In genomic region chr2:200968735-200969134, GRCh38 we compare ENCODE assay signal across 13 cellular contexts. TPM values are rescaled to one million over a fixed set of nuclear protein-coding genes. Genes with fewer than 3 reads are reported as not detected.
DNase-seq lines count a peak whose midpoint lies in the region; ATAC-seq and TF ChIP-seq lines count a peak whose summit lies in the region.
"Had no signal": no experiment of that assay in that cellular context is flagged by ENCODE, and none has a peak within 500 bp of the region (broad histone marks: within the 10 kb centered on the region; RNA-seq: fewer than 3 reads in every experiment).

No MANE protein-coding gene starts in this region.

- H3K4me3 ChIP-seq in breast epithelium (no peak overlapping the region), RWPE2 (ENCODE audit: severe bottlenecking) (no peak overlapping the region), testis (no peak overlapping the region), heart right ventricle (no peak overlapping the region)

- no peak for TF ChIP-seq POLR2A in breast epithelium (IDR thresholded peaks at IDR 0.05)
- TF ChIP-seq POLR2A in erythroblast (IDR thresholded peaks at IDR 0.05; ENCODE audit: low read length): no peak
- no peak for TF ChIP-seq POLR2A in testis (IDR thresholded peaks at IDR 0.05)

- CTCF ChIA-PET in MCF 10A (lab: Yijun Ruan, JAX): interaction anchor here (1.0 to 4.6 kb wide), 3 partner anchors 8 to 101 kb away, joined by 3 to 38 read pairs (median 3); partner anchors contain the start of gene HYCC2

- TF ChIP-seq CTCF in MCF 10A (IDR thresholded peaks at IDR 0.05; ENCODE audit: unreplicated experiment) (no peak), breast epithelium (IDR thresholded peaks at IDR 0.05) (peak in 1 of 3 donors; percentile 11), RWPE2 (IDR thresholded peaks at IDR 0.05; ENCODE audit: poor library complexity, severe bottlenecking) (no peak), testis (IDR thresholded peaks at IDR 0.05) (no peak), heart right ventricle (IDR thresholded peaks at IDR 0.05) (no peak)

- H3K27me3 ChIP-seq in breast epithelium (no peaks in the 10 kb centered on the region), RWPE2 (ENCODE audit: insufficient read depth, poor library complexity, severe bottlenecking) (no peaks in the 10 kb centered on the region), testis (no peaks in the 10 kb centered on the region), heart right ventricle (no peaks in the 10 kb centered on the region)
- H3K27me3 ChIP-seq: BE2C had no signal

- POLR2A ChIA-PET in MCF 10A (lab: Yijun Ruan, JAX): interaction anchor here (0.6 kb wide), 1 partner anchor 8 kb away, joined by 4 read pairs; no protein-coding TSS in a partner anchor

- intact Hi-C loops in MCF 10A (cut with micrococcal nuclease): no loop called here
- intact Hi-C loops in breast epithelium (cut with DNase I; ENCODE audit: low total_unique reads): no loop called here
- intact Hi-C loops in testis (cut with DNase I; ENCODE audit: low total_unique reads): no loop called here
- intact Hi-C loops in heart right ventricle (cut with DNase I): loop anchor here in 2 of 10 donors (5.0 to 10.0 kb wide), 2 partner anchors 186 to 204 kb away; no protein-coding TSS in a partner anchor

- no peaks in the 10 kb centered on the region for H3K9me3 Mint-ChIP-seq in MCF 10A (ENCODE audit: unreplicated experiment)
- no peaks in the 10 kb centered on the region for H3K9me3 Mint-ChIP-seq in effector memory CD8-positive, alpha-beta T cell

- no peak for ATAC-seq in RWPE2 (ENCODE audit: low read depth)
- no peak for ATAC-seq in effector memory CD8-positive, alpha-beta T cell (replicated peaks)
- no peak for ATAC-seq in heart right ventricle
- no peak for ATAC-seq in HG02798 (IDR thresholded peaks at IDR 0.05; ENCODE audit: poor library complexity, unreplicated experiment)

- H3K9me3 ChIP-seq in breast epithelium (no peaks in the 10 kb centered on the region), RWPE2 (ENCODE audit: severe bottlenecking) (no peaks in the 10 kb centered on the region), testis (no peaks in the 10 kb centered on the region), heart right ventricle (no peaks in the 10 kb centered on the region)
- H3K9me3 ChIP-seq: BE2C had no signal

- DNase-seq in MCF 10A (ENCODE audit: unreplicated experiment): no peak
- DNase-seq in breast epithelium (ENCODE audit: low spot score in 2 of 2): no peak
- DNase-seq in RWPE2 (ENCODE audit: low spot score): no peak
- peak; percentile 19 to 41 for DNase-seq in erythroblast (lab: John Stamatoyannopoulos, UW)
- DNase-seq in testis: no peak
- DNase-seq in effector memory CD8-positive, alpha-beta T cell: no peak
- DNase-seq in heart right ventricle: no peak
- DNase-seq: BE2C; NCI-H2107; posterior cingulate gyrus; stimulated activated CD4-positive, alpha-beta T cell treated with anti-CD3 and anti-CD28 coated beads, Interleukin-1b, Interleukin-23, amount 100 ng/mL, for 48 hours; SW 1271 had no signal

- H3K27ac Mint-ChIP-seq in MCF 10A (ENCODE audit: low read depth, unreplicated experiment): peak overlapping the region; percentile 20
- H3K27ac Mint-ChIP-seq in effector memory CD8-positive, alpha-beta T cell: peak overlapping the region in 1 of 2 donors; percentile 64

- H3K36me3 ChIP-seq in breast epithelium: no peaks in the 10 kb centered on the region
- 0 out of 2 replicates have a peak, but pooled peaks cover 1% of the 10 kb centered on the region for H3K36me3 ChIP-seq in RWPE2 (ENCODE audit: low read depth)
- no peaks in the 10 kb centered on the region for H3K36me3 ChIP-seq in testis (ENCODE audit: low read depth, missing control alignments)
- H3K36me3 ChIP-seq in heart right ventricle: peaks cover 0 to 7% (median 0%) of the 10 kb centered on the region in 9 donors
- H3K36me3 ChIP-seq: BE2C had no signal

- WGBS in testis, 2 donors: 70 to 71% methylated on average over 2 of the region's 2 CpGs
- 90 to 95% methylated on average over 2 of the region's 2 CpGs for WGBS in heart right ventricle, 2 donors

- H3K4me1 Mint-ChIP-seq in MCF 10A (ENCODE audit: insufficient read depth, unreplicated experiment): peaks cover 38% of the 10 kb centered on the region
- peaks cover 10 to 25% of the 10 kb centered on the region in 2 donors for H3K4me1 Mint-ChIP-seq in effector memory CD8-positive, alpha-beta T cell (ENCODE audit: low read depth in 2 of 2)

- peak overlapping the region in 1 of 2 donors; percentile 77 for H3K27ac ChIP-seq in breast epithelium
- H3K27ac ChIP-seq in RWPE2 (ENCODE audit: poor library complexity, severe bottlenecking): peak overlapping the region; percentile 26
- peak overlapping the region; percentile 3 to 43 for H3K27ac ChIP-seq in testis
- H3K27ac ChIP-seq in heart right ventricle: peak overlapping the region in 1 of 10 donors; percentile 17

- H3K36me3 Mint-ChIP-seq in MCF 10A (ENCODE audit: insufficient read depth, unreplicated experiment): peaks cover 37% of the 10 kb centered on the region
- H3K36me3 Mint-ChIP-seq in effector memory CD8-positive, alpha-beta T cell (ENCODE audit: insufficient read depth): peaks cover 14% of the 10 kb centered on the region

- no TSS peak for BruUV-seq in MCF 10A (replicated peaks; lab: Mats Ljungman, UMichigan)

- H3K4me1 ChIP-seq in breast epithelium (no peaks in the 10 kb centered on the region), RWPE2 (ENCODE audit: insufficient read depth, poor library complexity, severe bottlenecking) (peaks cover 19% of the 10 kb centered on the region), testis (no peaks in the 10 kb centered on the region), heart right ventricle (peaks cover 0 to 31% (median 14%) of the 10 kb centered on the region in 9 donors)

- H3K4me3 Mint-ChIP-seq in MCF 10A (ENCODE audit: unreplicated experiment): no peak overlapping the region
- H3K4me3 Mint-ChIP-seq in effector memory CD8-positive, alpha-beta T cell: no peak overlapping the region

- H3K27me3 Mint-ChIP-seq in MCF 10A (ENCODE audit: insufficient read depth, unreplicated experiment): no peaks in the 10 kb centered on the region
- no peaks in the 10 kb centered on the region for H3K27me3 Mint-ChIP-seq in effector memory CD8-positive, alpha-beta T cell

RNA-seq across cellular contexts. Expression of gene ORC2, which starts 5.3 kb away (rescaled TPM):
- total RNA-seq in MCF 10A (2022) (51.5 and 54.4 TPM in 2 replicates), breast epithelium (10 to 100 TPM; 11.8 to 33.1 (median 23.3) TPM), testis (10 to 100 TPM; 31.8 to 32.5 TPM), heart right ventricle (10 to 100 TPM; 18.6 to 38.8 (median 27.5) TPM)
- polyA plus RNA-seq in testis (ENCODE audit: insufficient read depth, low read depth, low replicate concordance) (70.4 TPM), heart right ventricle (10 to 100 TPM in 1 of 2 donors, 1 to 10 TPM in 1; 5.5 to 10.9 TPM)

Comparison
In these comparisons a context has a peak if more than half of its experiments do, and no peak if none do; other contexts are left out.
1. DNase-seq: peak in erythroblast (2 of 2); none in MCF 10A (single experiment), breast epithelium (0 of 2), RWPE2 (single experiment), testis (single experiment), effector memory CD8-positive, alpha-beta T cell (0 of 3) and heart right ventricle (0 of 2).